9 cellular contexts compared by ENCODE assay signal in genomic region chr10:91006001-91006751, GRCh38.
A peak's percentile ranks its signal among the peaks of the same experiment; 100 is the strongest.
DNase-seq lines count a peak whose midpoint lies in the region; ATAC-seq and TF ChIP-seq lines count a peak whose summit lies in the region.
"Had no signal": no experiment of that assay in that cellular context is flagged by ENCODE, and none has a peak within 500 bp of the region (broad histone marks: within the 10 kb centered on the region; RNA-seq: fewer than 3 reads in every experiment).

No MANE protein-coding gene starts in this region.

- intact Hi-C loops in PC-9 (cut with micrococcal nuclease; ENCODE audit: unreplicated experiment): loop anchor here (1.0 to 5.0 kb wide), 3 partner anchors 95 to 751 kb away; no protein-coding TSS in a partner anchor
- intact Hi-C loops in thyroid gland (cut with DNase I): loop anchor here (5.0 kb wide), 1 partner anchor 246 kb away; no protein-coding TSS in a partner anchor

- no peak overlapping the region for H3K27ac ChIP-seq in CD4-positive, CD25-positive, alpha-beta regulatory T cell (ENCODE audit: insufficient read depth, low read length, poor library complexity, severe bottlenecking)
- H3K27ac ChIP-seq in HL-60 (replicated peaks) (no peak overlapping the region), PC-9 (no peak overlapping the region), thyroid gland (no peak overlapping the region)

- no peak overlapping the region for H3K4me3 ChIP-seq in CD4-positive, CD25-positive, alpha-beta regulatory T cell (ENCODE audit: low read depth, low read length)
- H3K4me3 ChIP-seq in HL-60 (replicated peaks; ENCODE audit: insufficient read depth, low read length): no peak overlapping the region
- H3K4me3 ChIP-seq in PC-9: no peak overlapping the region
- no peak overlapping the region for H3K4me3 ChIP-seq in thyroid gland (replicated peaks in 1 of 3)

- H3K9me2 ChIP-seq in PC-9 (ENCODE audit: insufficient read depth): no peaks in the 10 kb centered on the region

- H2AFZ ChIP-seq in PC-9: no peak overlapping the region

- no peaks in the 10 kb centered on the region for H3K36me3 ChIP-seq in CD4-positive, CD25-positive, alpha-beta regulatory T cell (ENCODE audit: control insufficient read depth, insufficient read depth, low read length)
- H3K36me3 ChIP-seq in PC-9 (ENCODE audit: low read depth): no peaks in the 10 kb centered on the region
- H3K36me3 ChIP-seq in thyroid gland: no peaks in the 10 kb centered on the region

- H3K9me3 ChIP-seq in CD4-positive, CD25-positive, alpha-beta regulatory T cell (ENCODE audit: control insufficient read depth in 2 of 2, low read length in 2 of 2): no peaks in the 10 kb centered on the region
- H3K9me3 ChIP-seq in PC-9 (ENCODE audit: insufficient read depth, low read depth) (no peaks in the 10 kb centered on the region), thyroid gland (no peaks in the 10 kb centered on the region)

- peak; percentile 88 for TF ChIP-seq CTCF in HL-60 (IDR thresholded peaks at IDR 0.05; ENCODE audit: insufficient read depth, low read length)
- TF ChIP-seq CTCF in PC-9 (conservative IDR thresholded peaks at IDR 0.05): peak; percentile 88
- peak; percentile 76 to 90 (median 84) for TF ChIP-seq CTCF in thyroid gland (IDR thresholded peaks at IDR 0.05)

- H3K9me3 Mint-ChIP-seq in CD4-positive, CD25-positive, alpha-beta regulatory T cell: no peaks in the 10 kb centered on the region
- no peaks in the 10 kb centered on the region for H3K9me3 Mint-ChIP-seq in activated T-cell treated with anti-CD3 and anti-CD28 coated beads, Interleukin-2, amount 50 U/mL, for 72 hours
- H3K9me3 Mint-ChIP-seq: dendritic cell treated with granulocyte-macrophage colony-stimulating factor and Interleukin-4, amounts not matched to agents 40 ng/mL and 50 ng/mL, for 4 days had no signal

- ATAC-seq in CD4-positive, CD25-positive, alpha-beta regulatory T cell (ENCODE audit: low read depth in 2 of 2): peak; percentile 80 to 81
- peak; percentile 41 for ATAC-seq in GM19328 (IDR thresholded peaks at IDR 0.05; ENCODE audit: unreplicated experiment)
- peak; percentile 81 to 84 for ATAC-seq in activated T-cell treated with anti-CD3 and anti-CD28 coated beads, Interleukin-2, amount 50 U/mL, for 72 hours (replicated peaks in 1 of 2)

- no peaks in the 10 kb centered on the region for H3K79me2 ChIP-seq in PC-9 (ENCODE audit: low read depth)

- no peaks in the 10 kb centered on the region for H3K4me1 ChIP-seq in CD4-positive, CD25-positive, alpha-beta regulatory T cell (ENCODE audit: control insufficient read depth, insufficient read depth, low read length, poor library complexity, severe bottlenecking)
- H3K4me1 ChIP-seq in PC-9 (replicated peaks; ENCODE audit: insufficient read depth) (no peaks in the 10 kb centered on the region), thyroid gland (no peaks in the 10 kb centered on the region)

- no peaks in the 10 kb centered on the region for H3K36me3 Mint-ChIP-seq in CD4-positive, CD25-positive, alpha-beta regulatory T cell
- peaks cover 0 to 3% of the 10 kb centered on the region in 2 donors for H3K36me3 Mint-ChIP-seq in activated T-cell treated with anti-CD3 and anti-CD28 coated beads, Interleukin-2, amount 50 U/mL, for 72 hours (ENCODE audit: insufficient read depth in 2 of 2)

- no peak for TF ChIP-seq POLR2A in thyroid gland (IDR thresholded peaks at IDR 0.05)

- H3F3A ChIP-seq in PC-9 (ENCODE audit: insufficient read depth, low read depth): no peaks in the 10 kb centered on the region

- WGBS in thyroid gland, 2 donors: 8 to 15% methylated on average over 2 of the region's 2 CpGs

- POLR2A ChIA-PET in PC-9 (lab: Charles Lee; ENCODE audit: unreplicated experiment): no interaction called here

- H4K20me1 ChIP-seq in PC-9 (ENCODE audit: insufficient read depth): no peaks in the 10 kb centered on the region

- BruUV-seq in PC-9 (replicated peaks; lab: Mats Ljungman, UMichigan): no TSS peak

- H3K4me1 Mint-ChIP-seq in CD4-positive, CD25-positive, alpha-beta regulatory T cell: peaks cover 0 to 12% (median 6%) of the 10 kb centered on the region in 4 donors
- peaks cover 41% of the 10 kb centered on the region for H3K4me1 Mint-ChIP-seq in activated T-cell treated with anti-CD3 and anti-CD28 coated beads, Interleukin-2, amount 50 U/mL, for 72 hours (ENCODE audit: low read depth)

- H3K27me3 ChIP-seq in CD4-positive, CD25-positive, alpha-beta regulatory T cell (ENCODE audit: control insufficient read depth, insufficient read depth, low read length): peaks cover 2% of the 10 kb centered on the region
- H3K27me3 ChIP-seq in HL-60 (ENCODE audit: insufficient read depth, poor library complexity, severe bottlenecking): no peaks in the 10 kb centered on the region
- no peaks in the 10 kb centered on the region for H3K27me3 ChIP-seq in PC-9 (ENCODE audit: insufficient read depth, low read depth)
- H3K27me3 ChIP-seq in thyroid gland: no peaks in the 10 kb centered on the region

- H3K4me2 ChIP-seq in PC-9: no peak overlapping the region

- CTCF ChIA-PET in PC-9 (lab: Charles Lee): interaction anchor here (0.6 to 0.8 kb wide), 3 partner anchors 94 to 245 kb away, joined by 4 to 6 read pairs (median 5); no protein-coding TSS in a partner anchor

- H3K4me3 Mint-ChIP-seq in CD4-positive, CD25-positive, alpha-beta regulatory T cell: peak overlapping the region in 1 of 4 donors; percentile 54
- peak overlapping the region in 1 of 2 donors; percentile 63 for H3K4me3 Mint-ChIP-seq in activated T-cell treated with anti-CD3 and anti-CD28 coated beads, Interleukin-2, amount 50 U/mL, for 72 hours
- H3K4me3 Mint-ChIP-seq: dendritic cell treated with granulocyte-macrophage colony-stimulating factor and Interleukin-4, amounts not matched to agents 40 ng/mL and 50 ng/mL, for 4 days had no signal

- peak overlapping the region in 2 of 3 donors; percentile 23 to 48 for H3K27ac Mint-ChIP-seq in CD4-positive, CD25-positive, alpha-beta regulatory T cell
- peak overlapping the region; percentile 30 for H3K27ac Mint-ChIP-seq in activated T-cell treated with anti-CD3 and anti-CD28 coated beads, Interleukin-2, amount 50 U/mL, for 72 hours
- H3K27ac Mint-ChIP-seq: dendritic cell treated with granulocyte-macrophage colony-stimulating factor and Interleukin-4, amounts not matched to agents 40 ng/mL and 50 ng/mL, for 4 days had no signal

- peak; percentile 29 to 80 (median 61) for DNase-seq in CD4-positive, CD25-positive, alpha-beta regulatory T cell
- DNase-seq in HL-60 (ENCODE audit: low read depth in 1 of 2, low spot score in 1 of 2) (peak; percentile 20 to 39), PC-9 (peak; percentile 35 to 46), fibroblast of peridontal ligament (ENCODE audit: extremely low read depth) (peak; percentile 85), occipital lobe (lab: John Stamatoyannopoulos, UW) (peak; percentile 11), thyroid gland (peak; percentile 39 to 58)
- DNase-seq in activated T-cell treated with anti-CD3 and anti-CD28 coated beads, Interleukin-2, amount 50 U/mL, for 72 hours: peak; percentile 60 to 83

- peaks cover 21% of the 10 kb centered on the region for H3K27me3 Mint-ChIP-seq in CD4-positive, CD25-positive, alpha-beta regulatory T cell
- H3K27me3 Mint-ChIP-seq in activated T-cell treated with anti-CD3 and anti-CD28 coated beads, Interleukin-2, amount 50 U/mL, for 72 hours (ENCODE audit: low read depth): peaks cover 20% of the 10 kb centered on the region
- H3K27me3 Mint-ChIP-seq: dendritic cell treated with granulocyte-macrophage colony-stimulating factor and Interleukin-4, amounts not matched to agents 40 ng/mL and 50 ng/mL, for 4 days had no signal

Comparison
In these comparisons a context has a peak if more than half of its experiments do, and no peak if none do; other contexts are left out.
1. DNase-seq: peak in every context shown above with its lines; median percentile 85 in fibroblast of peridontal ligament; 72 in activated T-cell treated with anti-CD3 and anti-CD28 coated beads, Interleukin-2, amount 50 U/mL, for 72 hours; 61 in CD4-positive, CD25-positive, alpha-beta regulatory T cell; 48 in thyroid gland; 40 in PC-9; 30 in HL-60; 11 in occipital lobe.